Comparison of ENCODE assay signal across 1 cellular context in the genomic region with DNA sequence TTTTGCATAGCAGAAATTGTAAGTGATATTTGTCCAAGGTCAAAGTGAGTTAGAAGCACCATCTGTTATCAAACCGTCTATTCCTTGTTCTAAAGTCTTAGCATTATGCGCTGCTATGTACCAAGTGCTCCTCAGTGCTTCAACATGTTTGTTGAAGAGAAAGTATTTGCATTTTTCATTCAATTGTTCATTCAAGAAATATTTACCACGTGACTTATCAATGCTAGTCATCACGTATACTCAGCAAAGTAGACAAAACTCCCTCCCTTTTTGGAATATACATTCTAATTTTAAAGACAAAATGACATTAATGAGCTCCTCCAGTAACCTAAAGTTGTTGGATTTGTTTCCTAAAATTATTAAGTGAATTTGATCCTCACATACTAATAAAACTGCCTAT.
TF ChIP-seq lines count a peak whose summit lies in the region.

No MANE protein-coding gene starts in this region.

TF ChIP-seq in K562, 482 proteins besides CTCF, POLR2A, EP300 and RAD21:
- TF ChIP-seq, protein P1, sequence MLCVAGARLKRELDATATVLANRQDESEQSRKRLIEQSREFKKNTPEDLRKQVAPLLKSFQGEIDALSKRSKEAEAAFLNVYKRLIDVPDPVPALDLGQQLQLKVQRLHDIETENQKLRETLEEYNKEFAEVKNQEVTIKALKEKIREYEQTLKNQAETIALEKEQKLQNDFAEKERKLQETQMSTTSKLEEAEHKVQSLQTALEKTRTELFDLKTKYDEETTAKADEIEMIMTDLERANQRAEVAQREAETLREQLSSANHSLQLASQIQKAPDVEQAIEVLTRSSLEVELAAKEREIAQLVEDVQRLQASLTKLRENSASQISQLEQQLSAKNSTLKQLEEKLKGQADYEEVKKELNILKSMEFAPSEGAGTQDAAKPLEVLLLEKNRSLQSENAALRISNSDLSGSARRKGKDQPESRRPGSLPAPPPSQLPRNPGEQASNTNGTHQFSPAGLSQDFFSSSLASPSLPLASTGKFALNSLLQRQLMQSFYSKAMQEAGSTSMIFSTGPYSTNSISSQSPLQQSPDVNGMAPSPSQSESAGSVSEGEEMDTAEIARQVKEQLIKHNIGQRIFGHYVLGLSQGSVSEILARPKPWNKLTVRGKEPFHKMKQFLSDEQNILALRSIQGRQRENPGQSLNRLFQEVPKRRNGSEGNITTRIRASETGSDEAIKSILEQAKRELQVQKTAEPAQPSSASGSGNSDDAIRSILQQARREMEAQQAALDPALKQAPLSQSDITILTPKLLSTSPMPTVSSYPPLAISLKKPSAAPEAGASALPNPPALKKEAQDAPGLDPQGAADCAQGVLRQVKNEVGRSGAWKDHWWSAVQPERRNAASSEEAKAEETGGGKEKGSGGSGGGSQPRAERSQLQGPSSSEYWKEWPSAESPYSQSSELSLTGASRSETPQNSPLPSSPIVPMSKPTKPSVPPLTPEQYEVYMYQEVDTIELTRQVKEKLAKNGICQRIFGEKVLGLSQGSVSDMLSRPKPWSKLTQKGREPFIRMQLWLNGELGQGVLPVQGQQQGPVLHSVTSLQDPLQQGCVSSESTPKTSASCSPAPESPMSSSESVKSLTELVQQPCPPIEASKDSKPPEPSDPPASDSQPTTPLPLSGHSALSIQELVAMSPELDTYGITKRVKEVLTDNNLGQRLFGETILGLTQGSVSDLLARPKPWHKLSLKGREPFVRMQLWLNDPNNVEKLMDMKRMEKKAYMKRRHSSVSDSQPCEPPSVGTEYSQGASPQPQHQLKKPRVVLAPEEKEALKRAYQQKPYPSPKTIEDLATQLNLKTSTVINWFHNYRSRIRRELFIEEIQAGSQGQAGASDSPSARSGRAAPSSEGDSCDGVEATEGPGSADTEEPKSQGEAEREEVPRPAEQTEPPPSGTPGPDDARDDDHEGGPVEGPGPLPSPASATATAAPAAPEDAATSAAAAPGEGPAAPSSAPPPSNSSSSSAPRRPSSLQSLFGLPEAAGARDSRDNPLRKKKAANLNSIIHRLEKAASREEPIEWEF (CRISPR knock-in tag; IDR thresholded peaks at IDR 0.05) = no peak
- TF ChIP-seq, protein P2, sequence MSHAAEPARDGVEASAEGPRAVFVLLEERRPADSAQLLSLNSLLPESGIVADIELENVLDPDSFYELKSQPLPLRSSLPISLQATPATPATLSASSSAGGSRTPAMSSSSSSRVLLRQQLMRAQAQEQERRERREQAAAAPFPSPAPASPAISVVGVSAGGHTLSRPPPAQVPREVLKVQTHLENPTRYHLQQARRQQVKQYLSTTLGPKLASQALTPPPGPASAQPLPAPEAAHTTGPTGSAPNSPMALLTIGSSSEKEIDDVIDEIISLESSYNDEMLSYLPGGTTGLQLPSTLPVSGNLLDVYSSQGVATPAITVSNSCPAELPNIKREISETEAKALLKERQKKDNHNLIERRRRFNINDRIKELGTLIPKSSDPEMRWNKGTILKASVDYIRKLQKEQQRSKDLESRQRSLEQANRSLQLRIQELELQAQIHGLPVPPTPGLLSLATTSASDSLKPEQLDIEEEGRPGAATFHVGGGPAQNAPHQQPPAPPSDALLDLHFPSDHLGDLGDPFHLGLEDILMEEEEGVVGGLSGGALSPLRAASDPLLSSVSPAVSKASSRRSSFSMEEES (CRISPR knock-in tag; IDR thresholded peaks at IDR 0.05) = peak; percentile 50
